In the genomic region with DNA sequence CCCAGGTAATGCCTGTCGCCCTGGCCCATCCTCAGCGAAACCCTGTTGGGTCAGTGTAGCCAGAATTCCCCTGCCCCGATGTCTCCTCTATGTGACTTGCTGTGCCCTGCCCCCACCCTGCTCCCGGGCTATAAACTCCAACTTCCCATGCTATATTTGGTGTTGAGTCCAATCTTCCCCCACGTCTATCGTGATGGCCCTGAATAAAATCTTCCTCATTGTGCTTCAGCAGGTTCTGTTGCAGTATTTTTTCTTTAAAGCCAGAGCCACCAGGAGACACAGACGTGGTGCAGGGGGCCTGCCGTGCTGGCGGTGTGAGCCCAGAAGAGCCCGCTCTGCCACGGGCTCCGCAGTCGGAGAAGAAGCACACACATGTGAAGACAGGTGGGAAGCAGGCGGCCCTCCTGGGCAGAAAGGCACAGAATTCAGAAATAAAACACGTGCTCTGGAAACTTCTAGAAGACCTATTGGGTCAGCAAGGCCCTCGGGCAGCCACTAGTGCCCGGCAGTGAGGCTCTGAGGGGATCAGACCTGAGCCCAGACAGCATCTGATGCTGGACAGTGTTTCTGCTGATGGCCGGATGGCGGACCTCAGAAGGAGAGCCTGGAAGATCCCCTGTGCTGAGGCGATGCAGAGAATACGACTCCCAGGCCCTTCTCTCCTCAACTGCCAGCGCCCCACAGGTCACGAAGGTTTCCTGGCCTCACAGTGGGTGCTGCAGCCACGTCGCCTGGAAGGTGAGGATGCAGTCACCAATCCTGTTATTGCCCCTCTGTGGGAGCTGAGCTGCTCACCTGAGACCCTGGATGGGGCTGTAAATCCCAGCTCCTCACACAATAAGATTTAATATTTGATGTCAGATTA, we compare ENCODE assay signal across 25 cellular contexts.
DNase-seq lines count a peak whose midpoint lies in the region; ATAC-seq and TF ChIP-seq lines count a peak whose summit lies in the region.
"Had no signal": no experiment of that assay in that cellular context is flagged by ENCODE, and none has a peak within 500 bp of the region (broad histone marks: within the 10 kb centered on the region; RNA-seq: fewer than 3 reads in every experiment).

No MANE protein-coding gene starts in this region.

- H3K27ac Mint-ChIP-seq in immature natural killer cell, result no peak overlapping the region
- H3K27ac Mint-ChIP-seq: activated CD4-positive, alpha-beta T cell treated with anti-CD3 and anti-CD28 coated beads, Interleukin-2, amount 10 ng/mL, durations not matched to agents 7 days and 5 days; activated naive CD4-positive, alpha-beta T cell treated with anti-CD3 and anti-CD28 coated beads for 36 hours; stimulated activated naive B cell treated with anti-CD40 and anti-IgM and Interleukin-4, amounts not matched to agents 10 μg/mL and 1 μg/mL and 100 μg/mL, for 72 hours had no signal

- peak overlapping the region; percentile 1 for H3K18ac ChIP-seq in neuronal stem cell (ENCODE audit: low read length)

- no peaks in the 10 kb centered on the region for H3K4me1 Mint-ChIP-seq in immature natural killer cell
- H3K4me1 Mint-ChIP-seq: activated CD4-positive, alpha-beta T cell treated with anti-CD3 and anti-CD28 coated beads, Interleukin-2, amount 10 ng/mL, durations not matched to agents 7 days and 5 days; stimulated activated naive B cell treated with anti-CD40 and anti-IgM and Interleukin-4, amounts not matched to agents 10 μg/mL and 1 μg/mL and 100 μg/mL, for 72 hours had no signal

- intact Hi-C loops in Right ventricle myocardium inferior (cut with DNase I) (no loop called here), Right ventricle myocardium superior (cut with DNase I) (no loop called here), dorsolateral prefrontal cortex (cut with DNase I) (no loop called here), upper lobe of right lung (cut with DNase I) (no loop called here)

- H2AFZ ChIP-seq in neuronal stem cell (ENCODE audit: low read length), result no peak overlapping the region

- DNase-seq in Right ventricle myocardium inferior (ENCODE audit: missing footprints), result peak; percentile 43
- DNase-seq in Right ventricle myocardium superior, result no peak
- peak in 6 of 10 donors; percentile 7 to 32 (median 21) for DNase-seq in dorsolateral prefrontal cortex
- DNase-seq in neuronal stem cell (ENCODE audit: low spot score), result no peak
- DNase-seq in upper lobe of right lung, result peak; percentile 55
- no peak for DNase-seq in immature natural killer cell
- no peak for DNase-seq in midbrain (lab: John Stamatoyannopoulos, UW)
- DNase-seq: ACHN; activated CD4-positive, alpha-beta T cell treated with anti-CD3 and anti-CD28 coated beads, Interleukin-2, amount 10 ng/mL, durations not matched to agents 7 days and 5 days; activated naive CD4-positive, alpha-beta T cell treated with anti-CD3 and anti-CD28 coated beads for 36 hours; brain microvascular endothelial cell; C1 segment of cervical spinal cord; Calu3; mammary epithelial cell; NCI-H1105 treated with DMSO at 0.1 percent for 48 hours; NCI-H2029; NCI-H2227 treated with DMSO at 0.1 percent for 48 hours; stimulated activated CD4-positive, alpha-beta T cell treated with anti-CD3 and anti-CD28 coated beads, Interleukin-2, amount 100 ng/mL, for 48 hours; stimulated activated naive B cell treated with anti-CD40 and anti-IgM and Interleukin-4, amounts not matched to agents 10 μg/mL and 1 μg/mL and 100 μg/mL, for 72 hours had no signal

- H2BK120ac ChIP-seq in neuronal stem cell (ENCODE audit: low read depth, low read length), result no peak overlapping the region

- no peak overlapping the region for H3K14ac ChIP-seq in neuronal stem cell (ENCODE audit: low read length)

- H3K36me3 ChIP-seq in neuronal stem cell (replicated peaks in 1 of 2; ENCODE audit: control insufficient read depth in 2 of 2, insufficient read depth in 2 of 2, low read length in 2 of 2) (no peaks in the 10 kb centered on the region), upper lobe of right lung (no peaks in the 10 kb centered on the region)
- H3K36me3 ChIP-seq: brain microvascular endothelial cell, gastroesophageal sphincter, neutrophil had no signal

- peak overlapping the region; percentile 35 for H2AK5ac ChIP-seq in neuronal stem cell (ENCODE audit: low read depth, low read length)

- H3K9ac ChIP-seq in neuronal stem cell (ENCODE audit: low read depth, low read length, poor library complexity), result no peak overlapping the region

- H3K27me3 Mint-ChIP-seq in immature natural killer cell (ENCODE audit: low read depth in 3 of 3), result peaks cover 0 to 14% (median 9%) of the 10 kb centered on the region in 3 donors
- H3K27me3 Mint-ChIP-seq: activated CD4-positive, alpha-beta T cell treated with anti-CD3 and anti-CD28 coated beads, Interleukin-2, amount 10 ng/mL, durations not matched to agents 7 days and 5 days had no signal

- H4K91ac ChIP-seq in neuronal stem cell (ENCODE audit: low read depth, low read length, poor library complexity), result no peak overlapping the region

- no peak overlapping the region for H4K8ac ChIP-seq in neuronal stem cell (ENCODE audit: low read depth, low read length)

- TF ChIP-seq CTCF in dorsolateral prefrontal cortex (IDR thresholded peaks at IDR 0.05 in 54 of 56, conservative IDR thresholded peaks at IDR 0.05 in 2 of 56; ENCODE audit: low read depth in 1 of 56, partially characterized antibody in 56 of 56) (no peak), upper lobe of right lung (IDR thresholded peaks at IDR 0.05) (no peak)

- no peak for ATAC-seq in Right ventricle myocardium inferior
- no peak for ATAC-seq in Right ventricle myocardium superior (ENCODE audit: poor library complexity)
- no peak for ATAC-seq in upper lobe of right lung
- ATAC-seq in HG03520 (IDR thresholded peaks at IDR 0.05; ENCODE audit: unreplicated experiment), result no peak
- ATAC-seq: gastroesophageal sphincter; HCT116; stimulated activated naive B cell treated with anti-CD40 and anti-IgM and Interleukin-4, amounts not matched to agents 10 μg/mL and 1 μg/mL and 100 μg/mL, for 72 hours had no signal

- H3K27ac ChIP-seq in dorsolateral prefrontal cortex (no peak overlapping the region), neuronal stem cell (replicated peaks; ENCODE audit: low read length) (no peak overlapping the region), upper lobe of right lung (no peak overlapping the region)
- H3K27ac ChIP-seq: brain microvascular endothelial cell, gastroesophageal sphincter, neutrophil, VCaP had no signal

- no peaks in the 10 kb centered on the region for H3K79me1 ChIP-seq in neuronal stem cell (ENCODE audit: low read depth, low read length)

- no peak overlapping the region for H3K4me3 ChIP-seq in dorsolateral prefrontal cortex
- no peak overlapping the region for H3K4me3 ChIP-seq in neuronal stem cell (ENCODE audit: low read length in 2 of 2)
- H3K4me3 ChIP-seq in upper lobe of right lung, result no peak overlapping the region
- H3K4me3 ChIP-seq: gastroesophageal sphincter, smooth muscle cell had no signal

- peaks cover 0 to 5% of the 10 kb centered on the region in 2 donors for H3K9me3 ChIP-seq in neuronal stem cell (replicated peaks in 1 of 2; ENCODE audit: control insufficient read depth in 2 of 2, insufficient read depth in 1 of 2, low read depth in 1 of 2, low read length in 2 of 2)
- no peaks in the 10 kb centered on the region for H3K9me3 ChIP-seq in upper lobe of right lung
- H3K9me3 ChIP-seq: neutrophil had no signal

- H3K4ac ChIP-seq in neuronal stem cell (ENCODE audit: low read length), result no peak overlapping the region

- peaks cover 0 to 4% of the 10 kb centered on the region in 2 donors for H3K4me1 ChIP-seq in neuronal stem cell (ENCODE audit: control insufficient read depth in 2 of 2, insufficient read depth in 1 of 2, low read depth in 1 of 2, low read length in 2 of 2)
- H3K4me1 ChIP-seq in upper lobe of right lung, result no peaks in the 10 kb centered on the region
- H3K4me1 ChIP-seq: gastroesophageal sphincter had no signal

- H3K4me3 Mint-ChIP-seq in immature natural killer cell, result no peak overlapping the region
- H3K4me3 Mint-ChIP-seq: activated CD4-positive, alpha-beta T cell treated with anti-CD3 and anti-CD28 coated beads, Interleukin-2, amount 10 ng/mL, durations not matched to agents 7 days and 5 days; activated naive CD4-positive, alpha-beta T cell treated with anti-CD3 and anti-CD28 coated beads for 36 hours; stimulated activated naive B cell treated with anti-CD40 and anti-IgM and Interleukin-4, amounts not matched to agents 10 μg/mL and 1 μg/mL and 100 μg/mL, for 72 hours had no signal

- no peak overlapping the region for H2BK15ac ChIP-seq in neuronal stem cell (ENCODE audit: low read length)

- H3K4me2 ChIP-seq in neuronal stem cell (ENCODE audit: insufficient read depth, low read length, poor library complexity, severe bottlenecking), result no peak overlapping the region
- H3K4me2 ChIP-seq: smooth muscle cell had no signal

- H3K27me3 ChIP-seq in dorsolateral prefrontal cortex, result peaks cover 0 to 22% (median 0%) of the 10 kb centered on the region in 45 donors
- peaks cover 0 to 4% (median 0%) of the 10 kb centered on the region in 3 experiments for H3K27me3 ChIP-seq in neuronal stem cell (ENCODE audit: control insufficient read depth in 3 of 3, insufficient read depth in 3 of 3, low read depth in 1 of 3, low read length in 3 of 3)
- peaks cover 23% of the 10 kb centered on the region for H3K27me3 ChIP-seq in upper lobe of right lung
- H3K27me3 ChIP-seq: brain microvascular endothelial cell, neutrophil had no signal

- H2BK5ac ChIP-seq in neuronal stem cell (ENCODE audit: low read length), result no peak overlapping the region

- H2BK12ac ChIP-seq in neuronal stem cell (ENCODE audit: low read length), result no peak overlapping the region

- no peak overlapping the region for H3K23ac ChIP-seq in neuronal stem cell (ENCODE audit: low read depth, low read length, poor library complexity)

- no peaks in the 10 kb centered on the region for H3K36me3 Mint-ChIP-seq in immature natural killer cell

- H3K9me3 Mint-ChIP-seq in immature natural killer cell, result no peaks in the 10 kb centered on the region
- H3K9me3 Mint-ChIP-seq: activated CD4-positive, alpha-beta T cell treated with anti-CD3 and anti-CD28 coated beads, Interleukin-2, amount 10 ng/mL, durations not matched to agents 7 days and 5 days had no signal

- no CpG with 5 or more reads among the region's 25 CpGs for WGBS in neuronal stem cell (ENCODE audit: extremely low coverage in 2 of 2, insufficient read length in 2 of 2, insufficient replicate concordance in 1 of 2), 2 donors

Comparison
In these comparisons a context has a peak if more than half of its experiments do, and no peak if none do; other contexts are left out.
1. DNase-seq: peak in Right ventricle myocardium inferior (single experiment), dorsolateral prefrontal cortex (6 of 10) and upper lobe of right lung (single experiment); none in Right ventricle myocardium superior (single experiment), neuronal stem cell (single experiment), immature natural killer cell (0 of 3) and midbrain (single experiment).